ENCODE assay signal across 8 cellular contexts in genomic region chr1:154937051-154937987, GRCh38. TPM values are rescaled to one million over a fixed set of nuclear protein-coding genes. Genes with fewer than 3 reads are reported as not detected.
DNase-seq lines count a peak whose midpoint lies in the region; ATAC-seq and TF ChIP-seq lines count a peak whose summit lies in the region.

No MANE protein-coding gene starts in this region.

- no peaks in the 10 kb centered on the region for H4K20me1 ChIP-seq in DOHH2 (ENCODE audit: control insufficient read depth, insufficient read depth, low read depth, low read length)
- H4K20me1 ChIP-seq in KMS-11 (ENCODE audit: insufficient read depth): no peaks in the 10 kb centered on the region

- H3K9me2 ChIP-seq in DOHH2 (replicated peaks; ENCODE audit: control insufficient read depth, low read length): no peaks in the 10 kb centered on the region

- peak overlapping the region; percentile 86 for H3K9ac ChIP-seq in KMS-11

- no peaks in the 10 kb centered on the region for H3K9me3 Mint-ChIP-seq in natural killer cell treated with Interleukin-12 subunit alpha and Interleukin-12 subunit beta and Interleukin-15 and Interleukin-18, amount 100 ng/mL, for 72 hours

- DNase-seq in activated T-helper 1 cell treated with Interleukin-2 at 50 U/mL for 16 hours (ENCODE audit: low read depth): peak; percentile 77
- DNase-seq in fibroblast of peridontal ligament (ENCODE audit: extremely low read depth): peak; percentile 98
- DNase-seq in natural killer cell treated with Interleukin-12 subunit alpha and Interleukin-12 subunit beta and Interleukin-15 and Interleukin-18, amount 100 ng/mL, for 72 hours (ENCODE audit: low spot score): peak; percentile 94
- DNase-seq in stimulated activated naive CD8-positive, alpha-beta T cell treated with anti-CD3 and anti-CD28 coated beads, Interleukin-15, Interleukin-2, amounts not matched to agents 100 U/mL and 50 U/mL, for 24 hours: peak; percentile 90

- peak overlapping the region; percentile 97 for H3K4me3 Mint-ChIP-seq in natural killer cell treated with Interleukin-12 subunit alpha and Interleukin-12 subunit beta and Interleukin-15 and Interleukin-18, amount 100 ng/mL, for 72 hours

- H3K4me1 Mint-ChIP-seq in natural killer cell treated with Interleukin-12 subunit alpha and Interleukin-12 subunit beta and Interleukin-15 and Interleukin-18, amount 100 ng/mL, for 72 hours (ENCODE audit: low read depth in 2 of 2): peaks cover 39 to 48% of the 10 kb centered on the region in 2 donors

- H3K27ac Mint-ChIP-seq in natural killer cell treated with Interleukin-12 subunit alpha and Interleukin-12 subunit beta and Interleukin-15 and Interleukin-18, amount 100 ng/mL, for 72 hours: peak overlapping the region; percentile 99

- no peaks in the 10 kb centered on the region for H3K27me3 Mint-ChIP-seq in natural killer cell treated with Interleukin-12 subunit alpha and Interleukin-12 subunit beta and Interleukin-15 and Interleukin-18, amount 100 ng/mL, for 72 hours

- H3K36me3 ChIP-seq in DOHH2 (ENCODE audit: control insufficient read depth, low read length) (peaks cover 10% of the 10 kb centered on the region), KMS-11 (ENCODE audit: insufficient read depth) (no peaks in the 10 kb centered on the region)

- H3K79me2 ChIP-seq in DOHH2 (ENCODE audit: control insufficient read depth, low read length) (peaks cover 69% of the 10 kb centered on the region), KMS-11 (ENCODE audit: insufficient read depth, low read depth) (peaks cover 27% of the 10 kb centered on the region)

- H3K27ac ChIP-seq in DOHH2 (ENCODE audit: low read depth, low read length) (peak overlapping the region; percentile 97), KMS-11 (peak overlapping the region; percentile 84)

- ATAC-seq in GM21737 (IDR thresholded peaks at IDR 0.05; ENCODE audit: unreplicated experiment): peak; percentile 60
- ATAC-seq in natural killer cell treated with Interleukin-12 subunit alpha and Interleukin-12 subunit beta and Interleukin-15 and Interleukin-18, amount 100 ng/mL, for 72 hours: peak; percentile 88 to 90
- ATAC-seq in stimulated activated naive CD8-positive, alpha-beta T cell treated with anti-CD3 and anti-CD28 coated beads, Interleukin-15, Interleukin-2, amounts not matched to agents 100 U/mL and 50 U/mL, for 24 hours: peak; percentile 83

- H3K27me3 ChIP-seq in DOHH2 (ENCODE audit: control insufficient read depth, low read length): no peaks in the 10 kb centered on the region
- H3K27me3 ChIP-seq in KMS-11 (ENCODE audit: insufficient read depth, low read depth): no peaks in the 10 kb centered on the region

- no peaks in the 10 kb centered on the region for H3K36me3 Mint-ChIP-seq in natural killer cell treated with Interleukin-12 subunit alpha and Interleukin-12 subunit beta and Interleukin-15 and Interleukin-18, amount 100 ng/mL, for 72 hours

- H2AFZ ChIP-seq in KMS-11 (ENCODE audit: low read depth): peak overlapping the region; percentile 56

- H3F3A ChIP-seq in DOHH2 (ENCODE audit: control insufficient read depth, insufficient read depth): peaks cover 23% of the 10 kb centered on the region

- H3K9me3 ChIP-seq in DOHH2 (ENCODE audit: control insufficient read depth, insufficient read depth, low read length): no peaks in the 10 kb centered on the region

- H3K4me1 ChIP-seq in DOHH2 (ENCODE audit: control insufficient read depth, low read length): peaks cover 65% of the 10 kb centered on the region
- H3K4me1 ChIP-seq in KMS-11 (ENCODE audit: low read depth, poor library complexity, severe bottlenecking): peaks cover 65% of the 10 kb centered on the region

- H3K4me3 ChIP-seq in DOHH2 (ENCODE audit: low read length) (peak overlapping the region; percentile 89), KMS-11 (IDR thresholded peaks at IDR 0.05; ENCODE audit: insufficient read depth, low read depth, low read length) (peak overlapping the region; percentile 98)

- peak; percentile 48 for TF ChIP-seq CTCF in DOHH2 (IDR thresholded peaks at IDR 0.05; ENCODE audit: low read depth, low read length, poor library complexity, severe bottlenecking)
- TF ChIP-seq CTCF in KMS-11 (conservative IDR thresholded peaks at IDR 0.05; ENCODE audit: low read depth, low read length): peak; percentile 74

- H3K4me2 ChIP-seq in DOHH2 (ENCODE audit: low read length) (peak overlapping the region; percentile 86), KMS-11 (peak overlapping the region; percentile 86)

TF ChIP-seq in PFSK-1, 5 proteins besides CTCF, POLR2A, EP300 and RAD21:
- TF ChIP-seq SIN3A (IDR thresholded peaks at IDR 0.05; ENCODE audit: borderline replicate concordance, insufficient read depth, low read length) (peak; percentile 89; the same call in 1 of the 2 replicates), POLR2AphosphoS5 (IDR thresholded peaks at IDR 0.05; ENCODE audit: low read depth, low read length) (peak; percentile 81), FOXP2 (optimal IDR thresholded peaks at IDR 0.05; ENCODE audit: borderline replicate concordance, extremely low read depth, extremely low read length, insufficient read depth) (peak; percentile 80), REST (IDR thresholded peaks at IDR 0.05; ENCODE audit: insufficient read depth in 1 of 2, low read depth in 2 of 2, low read length in 2 of 2) (no peak), TAF1 (IDR thresholded peaks at IDR 0.05; ENCODE audit: borderline replicate concordance, insufficient read depth, low read length) (0 out of 2 replicates have a peak, but pooled peaks have one; percentile 31)

RNA-seq across cellular contexts. Expression of gene PMVK, which starts 0.8 kb away (rescaled TPM):
- 55.9 TPM for polyA plus RNA-seq in PFSK-1 (2012; ENCODE audit: insufficient read length, low read depth)
- 10 to 100 TPM; 28.8 to 53.9 TPM for total RNA-seq in natural killer cell treated with Interleukin-12 subunit alpha and Interleukin-12 subunit beta and Interleukin-15 and Interleukin-18, amount 100 ng/mL, for 72 hours

RNA-seq across cellular contexts. Expression of gene PBXIP1, which starts 18.6 kb away (rescaled TPM):
- 16.6 TPM for polyA plus RNA-seq in PFSK-1 (2012; ENCODE audit: insufficient read length, low read depth)
- 10 to 100 TPM; 28.9 to 40.7 TPM for total RNA-seq in natural killer cell treated with Interleukin-12 subunit alpha and Interleukin-12 subunit beta and Interleukin-15 and Interleukin-18, amount 100 ng/mL, for 72 hours

RNA-seq across cellular contexts. Expression of gene PYGO2, which starts 24.3 kb away (rescaled TPM):
- 19.3 TPM for polyA plus RNA-seq in PFSK-1 (2012; ENCODE audit: insufficient read length, low read depth)
- total RNA-seq in natural killer cell treated with Interleukin-12 subunit alpha and Interleukin-12 subunit beta and Interleukin-15 and Interleukin-18, amount 100 ng/mL, for 72 hours: 10 to 100 TPM; 27.4 to 36.0 TPM

RNA-seq across cellular contexts. Expression of gene SHC1, which starts 33.2 kb away (rescaled TPM):
- 207 TPM for polyA plus RNA-seq in PFSK-1 (2012; ENCODE audit: insufficient read length, low read depth)
- total RNA-seq in natural killer cell treated with Interleukin-12 subunit alpha and Interleukin-12 subunit beta and Interleukin-15 and Interleukin-18, amount 100 ng/mL, for 72 hours: 10 to 100 TPM; 72.3 to 72.7 TPM

RNA-seq across cellular contexts. Expression of gene CKS1B, which starts 37.2 kb away (rescaled TPM):
- polyA plus RNA-seq in PFSK-1 (2012; ENCODE audit: insufficient read length, low read depth): 151 TPM
- 10 to 100 TPM; 52.4 to 72.9 TPM for total RNA-seq in natural killer cell treated with Interleukin-12 subunit alpha and Interleukin-12 subunit beta and Interleukin-15 and Interleukin-18, amount 100 ng/mL, for 72 hours

Comparison
In these comparisons a context has a peak if more than half of its experiments do, and no peak if none do; other contexts are left out.
1. Peak in every context shown above with its lines: DNase-seq, ATAC-seq, H3K4me3 ChIP-seq and H3K27ac ChIP-seq.